25 cellular contexts compared by ENCODE assay signal in the genomic region with DNA sequence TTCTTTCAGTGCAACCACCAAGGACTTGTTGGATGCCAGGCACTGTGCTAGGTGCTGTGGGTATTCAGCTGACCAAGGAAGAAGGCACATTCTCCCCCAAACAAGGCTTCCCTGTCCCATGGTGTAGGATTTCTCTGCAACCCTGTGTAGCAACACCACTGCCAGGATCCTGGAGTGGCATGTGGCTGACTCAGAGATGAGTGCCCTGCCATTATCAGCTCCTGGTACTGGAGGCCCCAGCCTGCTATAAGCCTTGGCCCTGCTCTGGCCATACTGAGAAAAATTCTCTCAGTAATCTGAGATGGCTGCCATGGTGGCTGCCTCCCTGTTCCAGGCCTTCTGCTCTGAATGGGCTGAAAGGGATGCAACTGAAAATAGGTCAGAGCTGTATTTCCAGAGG. TPM values are rescaled to one million over a fixed set of nuclear protein-coding genes. Genes with fewer than 3 reads are reported as not detected.
A peak's percentile ranks its signal among the peaks of the same experiment; 100 is the strongest.
DNase-seq lines count a peak whose midpoint lies in the region; ATAC-seq, FAIRE-seq and TF ChIP-seq lines count a peak whose summit lies in the region.
"Had no signal": no experiment of that assay in that cellular context is flagged by ENCODE, and none has a peak within 500 bp of the region (broad histone marks: within the 10 kb centered on the region; RNA-seq: fewer than 3 reads in every experiment).

No MANE protein-coding gene starts in this region.

- H3K9me3 ChIP-seq in OCI-LY7 (ENCODE audit: low read length) = no peaks in the 10 kb centered on the region
- H3K9me3 ChIP-seq: spleen, thoracic aorta had no signal

- H3K4me2 ChIP-seq in OCI-LY7 (ENCODE audit: low read length) = no peak overlapping the region

- no peak for FAIRE-seq in bronchial epithelial cell (lab: Jason Lieb, UNC)
- FAIRE-seq: GM12891 had no signal

- H3K9me2 ChIP-seq in OCI-LY7 (ENCODE audit: insufficient read depth, low read length) = no peaks in the 10 kb centered on the region

- no peak for TF ChIP-seq CTCF in AG10803 (conservative IDR thresholded peaks at IDR 0.05; ENCODE audit: low read length)
- no peak for TF ChIP-seq CTCF in bronchial epithelial cell (IDR thresholded peaks at IDR 0.05; ENCODE audit: insufficient read depth, low read length, severe bottlenecking)
- no peak for TF ChIP-seq CTCF in OCI-LY7 (conservative IDR thresholded peaks at IDR 0.05; ENCODE audit: low read length)

- POLR2A ChIA-PET in OCI-LY7 (lab: Charles Lee) = interaction anchor here (1.4 kb wide), 1 partner anchor 30 kb away, joined by 3 read pairs; no protein-coding TSS in a partner anchor

- H3K4me3 ChIP-seq in AG10803 (ENCODE audit: low read length) (no peak overlapping the region), bronchial epithelial cell (ENCODE audit: low read depth, low read length) (no peak overlapping the region), OCI-LY7 (ENCODE audit: low read depth, low read length, poor library complexity, severe bottlenecking) (no peak overlapping the region)
- H3K4me3 ChIP-seq: SK-N-MC, spleen, thoracic aorta had no signal

- no TSS peak for BruUV-seq in OCI-LY7 (replicated peaks; lab: Mats Ljungman, UMichigan)

- H4K20me1 ChIP-seq in OCI-LY7 (ENCODE audit: insufficient read depth, low read length) = no peaks in the 10 kb centered on the region

- H3K4me1 ChIP-seq in OCI-LY7 (ENCODE audit: insufficient read depth, low read length, poor library complexity, severe bottlenecking) = peaks cover 18% of the 10 kb centered on the region

- peaks cover 35% of the 10 kb centered on the region for H3K79me2 ChIP-seq in OCI-LY7 (ENCODE audit: insufficient read depth, low read depth, low read length)

- in situ Hi-C loops in ACHN (cut with HindIII; ENCODE audit: low pct_ligation_motif_present, low pct_unique_long_range_greater_than_20kb, low sequenced_read_pairs) = no loop called here

- intact Hi-C loops in OCI-LY7 (cut with micrococcal nuclease; ENCODE audit: unreplicated experiment) = no loop called here

- CTCF ChIA-PET in OCI-LY7 (lab: Charles Lee; ENCODE audit: unreplicated experiment) = interaction anchor here (0.6 kb wide), 1 partner anchor 43 kb away, joined by 3 read pairs; no protein-coding TSS in a partner anchor

- no peak for ATAC-seq in HG02588 (IDR thresholded peaks at IDR 0.05; ENCODE audit: unreplicated experiment)
- no peak for ATAC-seq in HG03521 (IDR thresholded peaks at IDR 0.05; ENCODE audit: unreplicated experiment)

- peaks cover 7% of the 10 kb centered on the region for H3K36me3 ChIP-seq in bronchial epithelial cell (ENCODE audit: control insufficient read depth, insufficient read depth, low read length)
- H3K36me3 ChIP-seq in OCI-LY7 (ENCODE audit: insufficient read depth, low read length) = peaks cover 37% of the 10 kb centered on the region

- DNase-seq in AG10803 (ENCODE audit: low read depth) (peak; percentile 32), LHCN-M2 (ENCODE audit: low read depth) (peak; percentile 76), bronchial epithelial cell (ENCODE audit: low read depth) (peak; percentile 56), kidney tubule cell (ENCODE audit: low spot score) (peak; percentile 40), ACHN (no peak), OCI-LY7 (ENCODE audit: low spot score) (no peak)
- DNase-seq: activated CD4-positive, alpha-beta T cell treated with anti-CD3 and anti-CD28 coated beads for 48 hours; activated naive CD4-positive, alpha-beta T cell treated with anti-CD3 and anti-CD28 coated beads, Interleukin-2, amount 10 ng/mL, durations not matched to agents 7 days and 5 days; AML-193; erythroblast; GDM1; hypothalamus; left cardiac atrium; NCI-H1048; NCI-H2107; nucleus accumbens; OCI-M1; spleen had no signal

- no peak overlapping the region for H3K27ac ChIP-seq in OCI-LY7 (ENCODE audit: low read depth, low read length, poor library complexity, severe bottlenecking)
- H3K27ac ChIP-seq: SK-N-MC, spleen, thoracic aorta had no signal

- H2AFZ ChIP-seq in OCI-LY7 (ENCODE audit: low read length) = no peak overlapping the region

- H3K27me3 ChIP-seq in bronchial epithelial cell (ENCODE audit: control insufficient read depth, insufficient read depth, low read length) = no peaks in the 10 kb centered on the region
- H3K27me3 ChIP-seq: spleen had no signal

RNA-seq across cellular contexts. Expression of a gene that starts 4.3 kb away (rescaled TPM):
- total RNA-seq in LHCN-M2 (2014; rRNA removed) (25.2 and 28.5 TPM in 2 replicates), bronchial epithelial cell (11.1 and 18.4 TPM in 2 replicates), OCI-LY7 (2022) (33.2 and 38.2 TPM in 2 replicates)
- polyA plus RNA-seq in LHCN-M2 (2012) = 20.0 TPM
- total RNA-seq in OCI-LY7 (2014; rRNA removed; shearing (Covaris generic)) = 32.9 and 42.2 TPM in 2 replicates

RNA-seq across cellular contexts. Expression of a gene that starts 14.7 kb away (rescaled TPM):
- total RNA-seq in LHCN-M2 (2014; rRNA removed) (78.2 and 90.0 TPM in 2 replicates), bronchial epithelial cell (5.8 and 11.5 TPM in 2 replicates), OCI-LY7 (2022) (20.6 and 23.0 TPM in 2 replicates)
- polyA plus RNA-seq in LHCN-M2 (2012) = 52.6 TPM
- total RNA-seq in OCI-LY7 (2014; rRNA removed; shearing (Covaris generic)) = 25.3 and 25.9 TPM in 2 replicates

RNA-seq across cellular contexts. Expression of a gene that starts 15.8 kb away (rescaled TPM):
- total RNA-seq in LHCN-M2 (2014; rRNA removed) (452 and 463 TPM in 2 replicates), bronchial epithelial cell (260 and 362 TPM in 2 replicates), OCI-LY7 (2022) (307 and 347 TPM in 2 replicates)
- polyA plus RNA-seq in LHCN-M2 (2012) = 335 TPM
- 334 and 378 TPM in 2 replicates for total RNA-seq in OCI-LY7 (2014; rRNA removed; shearing (Covaris generic))

RNA-seq across cellular contexts. Expression of a gene that starts 15.9 kb away (rescaled TPM):
- not detected in 2 replicates for total RNA-seq in LHCN-M2 (2014; rRNA removed)
- not detected for polyA plus RNA-seq in LHCN-M2 (2012)
- not detected in 2 replicates for total RNA-seq in bronchial epithelial cell
- total RNA-seq in OCI-LY7 (2014; rRNA removed; shearing (Covaris generic)) = not detected in 2 replicates
- total RNA-seq in OCI-LY7 (2022) = not detected in 2 replicates
- total RNA-seq: dermis microvascular lymphatic vessel endothelial cell, left cardiac atrium, mucosa of gallbladder, spleen, thoracic aorta had no signal
- polyA plus RNA-seq: spleen had no signal

Comparison
In these comparisons a context has a peak if more than half of its experiments do, and no peak if none do; other contexts are left out.
1. DNase-seq: peak in AG10803 (single experiment), LHCN-M2 (single experiment), bronchial epithelial cell (single experiment) and kidney tubule cell (single experiment); none in ACHN (single experiment) and OCI-LY7 (single experiment).